30 cellular contexts compared by ENCODE assay signal in genomic region chr3:27387625-27388024, GRCh38. TPM values are rescaled to one million over a fixed set of nuclear protein-coding genes. Genes with fewer than 3 reads are reported as not detected.
DNase-seq lines count a peak whose midpoint lies in the region; ATAC-seq lines count a peak whose summit lies in the region.
"Had no signal": no experiment of that assay in that cellular context is flagged by ENCODE, and none has a peak within 500 bp of the region (broad histone marks: within the 10 kb centered on the region; RNA-seq: fewer than 3 reads in every experiment).

No MANE protein-coding gene starts in this region.

- H3K27ac Mint-ChIP-seq in CD4-positive, CD25-positive, alpha-beta regulatory T cell: peak overlapping the region in 2 of 3 donors; percentile 78 to 86
- H3K27ac Mint-ChIP-seq in effector memory CD8-positive, alpha-beta T cell: peak overlapping the region; percentile 29 to 73
- H3K27ac Mint-ChIP-seq in activated naive CD4-positive, alpha-beta T cell treated with anti-CD3 and anti-CD28 coated beads, Interleukin-2, amount 10 ng/mL, durations not matched to agents 7 days and 5 days: no peak overlapping the region
- no peak overlapping the region for H3K27ac Mint-ChIP-seq in activated T-cell treated with anti-CD3 and anti-CD28 coated beads, Interleukin-2, amount 50 U/mL, for 24 hours
- no peak overlapping the region for H3K27ac Mint-ChIP-seq in natural killer cell treated with Interleukin-12 subunit alpha and Interleukin-12 subunit beta and Interleukin-15 and Interleukin-18, amount 100 ng/mL, for 72 hours
- H3K27ac Mint-ChIP-seq: activated naive CD8-positive, alpha-beta T cell treated with anti-CD3 and anti-CD28 coated beads for 36 hours; stimulated activated naive CD8-positive, alpha-beta T cell treated with anti-CD3 and anti-CD28 coated beads, Interleukin-15, amount 100 ng/mL, for 72 hours; T-helper 1 cell treated with Interleukin-12 subunit alpha and Interleukin-12 subunit beta and Interleukin-4 antibody, amounts not matched to agents 30 μg/mL and 1 μg/mL, for 36 hours had no signal

- CTCF ChIA-PET in activated naive CD4-positive, alpha-beta T cell treated with anti-CD3 and anti-CD28 coated beads, Interleukin-2, amount 10 ng/mL, durations not matched to agents 7 days and 5 days (lab: Charles Lee): no interaction called here

- H3K4me3 ChIP-seq in CD4-positive, CD25-positive, alpha-beta regulatory T cell (ENCODE audit: low read depth, low read length): no peak overlapping the region
- no peak overlapping the region for H3K4me3 ChIP-seq in NT2/D1 (ENCODE audit: insufficient read length, low read depth)
- H3K4me3 ChIP-seq: gastrocnemius medialis, hepatocyte, K562, SK-N-MC, tibial nerve had no signal

- no peak overlapping the region for H3K9ac ChIP-seq in NT2/D1 (ENCODE audit: insufficient read length, low read depth)

- H3K9me3 Mint-ChIP-seq in CD4-positive, CD25-positive, alpha-beta regulatory T cell: no peaks in the 10 kb centered on the region
- H3K9me3 Mint-ChIP-seq in effector memory CD8-positive, alpha-beta T cell: no peaks in the 10 kb centered on the region
- H3K9me3 Mint-ChIP-seq in activated naive CD4-positive, alpha-beta T cell treated with anti-CD3 and anti-CD28 coated beads, Interleukin-2, amount 10 ng/mL, durations not matched to agents 7 days and 5 days: no peaks in the 10 kb centered on the region
- no peaks in the 10 kb centered on the region for H3K9me3 Mint-ChIP-seq in activated T-cell treated with anti-CD3 and anti-CD28 coated beads, Interleukin-2, amount 50 U/mL, for 24 hours
- no peaks in the 10 kb centered on the region for H3K9me3 Mint-ChIP-seq in natural killer cell treated with Interleukin-12 subunit alpha and Interleukin-12 subunit beta and Interleukin-15 and Interleukin-18, amount 100 ng/mL, for 72 hours
- H3K9me3 Mint-ChIP-seq: activated naive CD8-positive, alpha-beta T cell treated with anti-CD3 and anti-CD28 coated beads for 36 hours; immature natural killer cell; naive B cell; stimulated activated naive CD8-positive, alpha-beta T cell treated with anti-CD3 and anti-CD28 coated beads, Interleukin-15, amount 100 ng/mL, for 72 hours; T-helper 1 cell treated with Interleukin-12 subunit alpha and Interleukin-12 subunit beta and Interleukin-4 antibody, amounts not matched to agents 30 μg/mL and 1 μg/mL, for 36 hours had no signal

- no peaks in the 10 kb centered on the region for H3K27me3 ChIP-seq in CD4-positive, CD25-positive, alpha-beta regulatory T cell (ENCODE audit: control insufficient read depth, insufficient read depth, low read length)
- H3K27me3 ChIP-seq in NT2/D1 (ENCODE audit: insufficient read depth, insufficient read length): no peaks in the 10 kb centered on the region
- H3K27me3 ChIP-seq: gastrocnemius medialis, hepatocyte, tibial nerve had no signal

- ATAC-seq in CD4-positive, CD25-positive, alpha-beta regulatory T cell (ENCODE audit: low read depth in 2 of 2): no peak
- no peak for ATAC-seq in effector memory CD8-positive, alpha-beta T cell (replicated peaks)
- ATAC-seq in natural killer cell treated with Interleukin-12 subunit alpha and Interleukin-12 subunit beta and Interleukin-15 and Interleukin-18, amount 100 ng/mL, for 72 hours: no peak
- ATAC-seq: activated CD4-positive, CD25-positive, alpha-beta regulatory T cell treated with anti-CD3 and anti-CD28 coated beads, Interleukin-2, amount 50 U/mL, for 24 hours; K562; left lobe of liver; stimulated activated naive CD8-positive, alpha-beta T cell treated with anti-CD3 and anti-CD28 coated beads, Interleukin-15, amount 100 ng/mL, for 72 hours had no signal

- H3K4me3 Mint-ChIP-seq in CD4-positive, CD25-positive, alpha-beta regulatory T cell: no peak overlapping the region
- H3K4me3 Mint-ChIP-seq in effector memory CD8-positive, alpha-beta T cell: no peak overlapping the region
- no peak overlapping the region for H3K4me3 Mint-ChIP-seq in activated naive CD4-positive, alpha-beta T cell treated with anti-CD3 and anti-CD28 coated beads, Interleukin-2, amount 10 ng/mL, durations not matched to agents 7 days and 5 days
- H3K4me3 Mint-ChIP-seq in activated T-cell treated with anti-CD3 and anti-CD28 coated beads, Interleukin-2, amount 50 U/mL, for 24 hours: no peak overlapping the region
- no peak overlapping the region for H3K4me3 Mint-ChIP-seq in natural killer cell treated with Interleukin-12 subunit alpha and Interleukin-12 subunit beta and Interleukin-15 and Interleukin-18, amount 100 ng/mL, for 72 hours
- H3K4me3 Mint-ChIP-seq: activated naive CD8-positive, alpha-beta T cell treated with anti-CD3 and anti-CD28 coated beads for 36 hours; immature natural killer cell; naive B cell; stimulated activated naive CD8-positive, alpha-beta T cell treated with anti-CD3 and anti-CD28 coated beads, Interleukin-15, amount 100 ng/mL, for 72 hours; T-helper 1 cell treated with Interleukin-12 subunit alpha and Interleukin-12 subunit beta and Interleukin-4 antibody, amounts not matched to agents 30 μg/mL and 1 μg/mL, for 36 hours had no signal

- no peak overlapping the region for H3K27ac ChIP-seq in CD4-positive, CD25-positive, alpha-beta regulatory T cell (ENCODE audit: insufficient read depth, low read length, poor library complexity, severe bottlenecking)
- H3K27ac ChIP-seq: epithelial cell of prostate, gastrocnemius medialis, hepatocyte, SK-N-MC, tibial nerve had no signal

- H3K27me3 Mint-ChIP-seq in CD4-positive, CD25-positive, alpha-beta regulatory T cell: no peaks in the 10 kb centered on the region
- H3K27me3 Mint-ChIP-seq in effector memory CD8-positive, alpha-beta T cell: no peaks in the 10 kb centered on the region
- no peaks in the 10 kb centered on the region for H3K27me3 Mint-ChIP-seq in activated naive CD4-positive, alpha-beta T cell treated with anti-CD3 and anti-CD28 coated beads, Interleukin-2, amount 10 ng/mL, durations not matched to agents 7 days and 5 days
- H3K27me3 Mint-ChIP-seq in activated T-cell treated with anti-CD3 and anti-CD28 coated beads, Interleukin-2, amount 50 U/mL, for 24 hours: no peaks in the 10 kb centered on the region
- no peaks in the 10 kb centered on the region for H3K27me3 Mint-ChIP-seq in natural killer cell treated with Interleukin-12 subunit alpha and Interleukin-12 subunit beta and Interleukin-15 and Interleukin-18, amount 100 ng/mL, for 72 hours
- H3K27me3 Mint-ChIP-seq: activated naive CD8-positive, alpha-beta T cell treated with anti-CD3 and anti-CD28 coated beads for 36 hours; naive B cell; stimulated activated naive CD8-positive, alpha-beta T cell treated with anti-CD3 and anti-CD28 coated beads, Interleukin-15, amount 100 ng/mL, for 72 hours had no signal

- peaks cover 84% of the 10 kb centered on the region for H3K36me3 ChIP-seq in CD4-positive, CD25-positive, alpha-beta regulatory T cell (ENCODE audit: control insufficient read depth, insufficient read depth, low read length)
- peaks cover 87% of the 10 kb centered on the region for H3K36me3 ChIP-seq in NT2/D1 (ENCODE audit: insufficient read depth, insufficient read length, low read length)

- H3K4me1 ChIP-seq in CD4-positive, CD25-positive, alpha-beta regulatory T cell (ENCODE audit: control insufficient read depth, insufficient read depth, low read length, poor library complexity, severe bottlenecking): no peaks in the 10 kb centered on the region
- no peaks in the 10 kb centered on the region for H3K4me1 ChIP-seq in NT2/D1 (ENCODE audit: insufficient read depth, insufficient read length)
- H3K4me1 ChIP-seq: gastrocnemius medialis, tibial nerve had no signal

- DNase-seq in CD4-positive, CD25-positive, alpha-beta regulatory T cell: no peak
- peak; percentile 13 for DNase-seq in NT2/D1 (ENCODE audit: low read depth, low spot score)
- DNase-seq in effector memory CD8-positive, alpha-beta T cell: no peak
- peak; percentile 31 for DNase-seq in iris pigment epithelial cell (ENCODE audit: low read depth)
- no peak for DNase-seq in activated naive CD4-positive, alpha-beta T cell treated with anti-CD3 and anti-CD28 coated beads, Interleukin-2, amount 10 ng/mL, durations not matched to agents 7 days and 5 days
- DNase-seq in activated T-cell treated with anti-CD3 and anti-CD28 coated beads, Interleukin-2, amount 50 U/mL, for 24 hours: no peak
- no peak for DNase-seq in natural killer cell treated with Interleukin-12 subunit alpha and Interleukin-12 subunit beta and Interleukin-15 and Interleukin-18, amount 100 ng/mL, for 72 hours (ENCODE audit: low spot score)
- no peak for DNase-seq in iPS-NIHi11 (ENCODE audit: low spot score)
- DNase-seq: activated CD4-positive, alpha-beta T cell treated with anti-CD3 and anti-CD28 coated beads, Interleukin-2, amount 50 U/mL, for 48 hours; activated CD8-positive, alpha-beta memory T cell treated with anti-CD3 and anti-CD28 coated beads, Interleukin-2, amount 50 U/mL, for 48 hours; activated naive CD8-positive, alpha-beta T cell treated with anti-CD3 and anti-CD28 coated beads for 36 hours; gastrocnemius medialis; H7; immature natural killer cell; MM.1S; naive B cell; NCI-H1436 treated with DMSO at 0.1 percent for 48 hours; NCI-H2107; NCI-H446; NCI-H774; OCI-M1; stimulated activated naive CD8-positive, alpha-beta T cell treated with anti-CD3 and anti-CD28 coated beads, Interleukin-15, amount 100 ng/mL, for 72 hours had no signal

- H3K9me3 ChIP-seq in CD4-positive, CD25-positive, alpha-beta regulatory T cell (ENCODE audit: control insufficient read depth in 2 of 2, low read length in 2 of 2): no peaks in the 10 kb centered on the region
- H3K9me3 ChIP-seq in NT2/D1 (ENCODE audit: insufficient read depth, low read length): no peaks in the 10 kb centered on the region
- H3K9me3 ChIP-seq: gastrocnemius medialis, tibial nerve had no signal

- H3K36me3 Mint-ChIP-seq in CD4-positive, CD25-positive, alpha-beta regulatory T cell: peaks cover 40% of the 10 kb centered on the region
- H3K36me3 Mint-ChIP-seq in effector memory CD8-positive, alpha-beta T cell (ENCODE audit: insufficient read depth): peaks cover 70% of the 10 kb centered on the region
- peaks cover 33% of the 10 kb centered on the region for H3K36me3 Mint-ChIP-seq in activated naive CD4-positive, alpha-beta T cell treated with anti-CD3 and anti-CD28 coated beads, Interleukin-2, amount 10 ng/mL, durations not matched to agents 7 days and 5 days
- peaks cover 70% of the 10 kb centered on the region for H3K36me3 Mint-ChIP-seq in activated T-cell treated with anti-CD3 and anti-CD28 coated beads, Interleukin-2, amount 50 U/mL, for 24 hours (ENCODE audit: low read depth)
- peaks cover 26% of the 10 kb centered on the region for H3K36me3 Mint-ChIP-seq in natural killer cell treated with Interleukin-12 subunit alpha and Interleukin-12 subunit beta and Interleukin-15 and Interleukin-18, amount 100 ng/mL, for 72 hours

- peaks cover 4 to 38% (median 14%) of the 10 kb centered on the region in 4 donors for H3K4me1 Mint-ChIP-seq in CD4-positive, CD25-positive, alpha-beta regulatory T cell
- H3K4me1 Mint-ChIP-seq in effector memory CD8-positive, alpha-beta T cell (ENCODE audit: low read depth in 2 of 2): no peaks in the 10 kb centered on the region
- H3K4me1 Mint-ChIP-seq in activated naive CD4-positive, alpha-beta T cell treated with anti-CD3 and anti-CD28 coated beads, Interleukin-2, amount 10 ng/mL, durations not matched to agents 7 days and 5 days: no peaks in the 10 kb centered on the region
- peaks cover 3% of the 10 kb centered on the region for H3K4me1 Mint-ChIP-seq in activated T-cell treated with anti-CD3 and anti-CD28 coated beads, Interleukin-2, amount 50 U/mL, for 24 hours (ENCODE audit: low read depth)
- H3K4me1 Mint-ChIP-seq in natural killer cell treated with Interleukin-12 subunit alpha and Interleukin-12 subunit beta and Interleukin-15 and Interleukin-18, amount 100 ng/mL, for 72 hours (ENCODE audit: low read depth in 2 of 2): peaks cover 0 to 5% of the 10 kb centered on the region in 2 donors
- H3K4me1 Mint-ChIP-seq: activated naive CD8-positive, alpha-beta T cell treated with anti-CD3 and anti-CD28 coated beads for 36 hours; immature natural killer cell; naive B cell; stimulated activated naive CD8-positive, alpha-beta T cell treated with anti-CD3 and anti-CD28 coated beads, Interleukin-15, amount 100 ng/mL, for 72 hours had no signal

RNA-seq across cellular contexts. Expression of gene NEK10, which starts 18.4 kb away (rescaled TPM):
- total RNA-seq in CD4-positive, CD25-positive, alpha-beta regulatory T cell: 3.9 TPM
- polyA plus RNA-seq in CD4-positive, CD25-positive, alpha-beta regulatory T cell: under 1 TPM in 1 of 4 donors, not detected in 3; 0.54 TPM
- total RNA-seq in natural killer cell treated with Interleukin-12 subunit alpha and Interleukin-12 subunit beta and Interleukin-15 and Interleukin-18, amount 100 ng/mL, for 72 hours: 1 to 10 TPM; 1.1 to 4.0 TPM
- polyA plus RNA-seq: K562 had no signal

Comparison
In these comparisons a context has a peak if more than half of its experiments do, and no peak if none do; other contexts are left out.
1. DNase-seq: peak in NT2/D1 (single experiment) and iris pigment epithelial cell (single experiment); none in CD4-positive, CD25-positive, alpha-beta regulatory T cell (0 of 3), effector memory CD8-positive, alpha-beta T cell (0 of 3), activated naive CD4-positive, alpha-beta T cell treated with anti-CD3 and anti-CD28 coated beads, Interleukin-2, amount 10 ng/mL, durations not matched to agents 7 days and 5 days (single experiment), activated T-cell treated with anti-CD3 and anti-CD28 coated beads, Interleukin-2, amount 50 U/mL, for 24 hours (single experiment), natural killer cell treated with Interleukin-12 subunit alpha and Interleukin-12 subunit beta and Interleukin-15 and Interleukin-18, amount 100 ng/mL, for 72 hours (single experiment) and iPS-NIHi11 (single experiment).
2. H3K27ac Mint-ChIP-seq: peak in CD4-positive, CD25-positive, alpha-beta regulatory T cell (2 of 3) and effector memory CD8-positive, alpha-beta T cell (2 of 2); none in activated naive CD4-positive, alpha-beta T cell treated with anti-CD3 and anti-CD28 coated beads, Interleukin-2, amount 10 ng/mL, durations not matched to agents 7 days and 5 days (single experiment), activated T-cell treated with anti-CD3 and anti-CD28 coated beads, Interleukin-2, amount 50 U/mL, for 24 hours (single experiment) and natural killer cell treated with Interleukin-12 subunit alpha and Interleukin-12 subunit beta and Interleukin-15 and Interleukin-18, amount 100 ng/mL, for 72 hours (0 of 2).